ENCODE assay signal across 8 cellular contexts in the genomic region with DNA sequence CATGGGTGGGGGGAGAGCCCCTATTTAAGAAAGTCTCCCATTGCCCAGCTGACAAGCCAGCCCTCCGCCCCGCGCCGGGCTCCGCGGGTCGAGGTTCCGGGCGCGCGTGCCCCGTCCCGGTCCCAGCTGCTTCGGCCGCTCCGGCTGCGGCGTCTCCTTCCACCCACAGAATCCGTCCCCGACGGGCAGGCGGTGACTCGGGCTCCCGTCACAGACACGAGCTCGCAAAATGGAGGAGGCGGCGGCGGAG. TPM values are rescaled to one million over a fixed set of nuclear protein-coding genes. Genes with fewer than 3 reads are reported as not detected.
DNase-seq lines count a peak whose midpoint lies in the region; ATAC-seq, FAIRE-seq and TF ChIP-seq lines count a peak whose summit lies in the region.

No MANE protein-coding gene starts in this region.

- no peak for FAIRE-seq in HTR-8/SVneo (lab: Jason Lieb, UNC)

- POLR2A ChIA-PET in activated B cell treated with CpG ODN at 0.5 μM for 24 hours (lab: Charles Lee) = interaction anchor here (0.6 to 3.0 kb wide), 26 partner anchors 10 to 788 kb away, joined by 3 to 218 read pairs (median 8); no protein-coding TSS in a partner anchor

- peaks cover 51% of the 10 kb centered on the region for H3K4me1 Mint-ChIP-seq in activated B cell treated with CpG ODN at 0.5 μM for 24 hours

- ATAC-seq in GM19043 (IDR thresholded peaks at IDR 0.05; ENCODE audit: low read depth, unreplicated experiment) (peak; percentile 0), HG02938 (IDR thresholded peaks at IDR 0.05; ENCODE audit: unreplicated experiment) (peak; percentile 17), activated B cell treated with CpG ODN at 0.5 μM for 24 hours (ENCODE audit: low read depth) (peak; percentile 13)

- H3K27ac Mint-ChIP-seq in activated B cell treated with CpG ODN at 0.5 μM for 24 hours = peak overlapping the region; percentile 83

- H3K27me3 ChIP-seq in right atrium auricular region (no peaks in the 10 kb centered on the region), skeletal muscle tissue (ENCODE audit: control insufficient read depth in 3 of 3, insufficient read depth in 3 of 3, low read length in 3 of 3) (no peaks in the 10 kb centered on the region)

- H3K36me3 ChIP-seq in right atrium auricular region (no peaks in the 10 kb centered on the region), skeletal muscle tissue (ENCODE audit: control insufficient read depth in 3 of 3, insufficient read depth in 3 of 3, low read length in 3 of 3) (peaks cover 0 to 8% (median 7%) of the 10 kb centered on the region in 3 donors)

- intact Hi-C loops in activated B cell treated with CpG ODN at 0.5 μM for 24 hours (cut with micrococcal nuclease) = loop anchor here (1.0 to 5.0 kb wide), 7 partner anchors 8 to 787 kb away; no protein-coding TSS in a partner anchor

- in situ Hi-C loops in GM13976 (cut with MboI; ENCODE audit: low sequenced_read_pairs, unreplicated experiment) = loop anchor here (10.0 to 25.0 kb wide), 2 partner anchors 422 to 559 kb away; no protein-coding TSS in a partner anchor

- H3K36me3 Mint-ChIP-seq in activated B cell treated with CpG ODN at 0.5 μM for 24 hours (ENCODE audit: low read depth) = peaks cover 37% of the 10 kb centered on the region

- DNase-seq in activated B cell treated with CpG ODN at 0.5 μM for 24 hours (no peak), right atrium auricular region (ENCODE audit: low spot score) (no peak), GM13976 (ENCODE audit: low spot score) (no peak), HTR-8/SVneo (ENCODE audit: insufficient read length, low spot score) (no peak), DMS 273 treated with DMSO at 0.1 percent for 48 hours (lab: John Stamatoyannopoulos, UW) (no peak)

- peak overlapping the region; percentile 90 for H3K4me3 Mint-ChIP-seq in activated B cell treated with CpG ODN at 0.5 μM for 24 hours

- H3K27ac ChIP-seq in right atrium auricular region (peak overlapping the region; percentile 98 to 99), skeletal muscle tissue (ENCODE audit: low read depth, low read length) (peak overlapping the region; percentile 98)

- H3K9me3 ChIP-seq in right atrium auricular region = no peaks in the 10 kb centered on the region
- H3K9me3 ChIP-seq in skeletal muscle tissue (ENCODE audit: control insufficient read depth in 3 of 3, low read length in 3 of 3) = no peaks in the 10 kb centered on the region

- TF ChIP-seq CTCF in activated B cell treated with CpG ODN at 0.5 μM for 24 hours (IDR thresholded peaks at IDR 0.05) (no peak), right atrium auricular region (IDR thresholded peaks at IDR 0.05) (no peak), GM13976 (IDR thresholded peaks at IDR 0.05; ENCODE audit: borderline replicate concordance, control extremely low read depth, extremely low read depth, insufficient read depth, missing control alignments) (no peak)

- H3K9ac ChIP-seq in skeletal muscle tissue (ENCODE audit: low read depth in 1 of 3, low read length in 3 of 3) = peak overlapping the region; percentile 91 to 94 (median 92)

- H3K4me3 ChIP-seq in right atrium auricular region (peak overlapping the region; percentile 78 to 82), skeletal muscle tissue (ENCODE audit: low read length in 3 of 3) (peak overlapping the region; percentile 68 to 81 (median 71))

- H3K9me3 Mint-ChIP-seq in activated B cell treated with CpG ODN at 0.5 μM for 24 hours = no peaks in the 10 kb centered on the region

- H3K4me1 ChIP-seq in right atrium auricular region (peaks cover 0 to 36% of the 10 kb centered on the region in 2 donors), skeletal muscle tissue (ENCODE audit: control insufficient read depth in 3 of 3, insufficient read depth in 3 of 3, low read length in 3 of 3) (peaks cover 5 to 14% (median 11%) of the 10 kb centered on the region in 3 donors)

- CTCF ChIA-PET in activated B cell treated with CpG ODN at 0.5 μM for 24 hours (lab: Charles Lee) = interaction anchor here (0.7 to 2.9 kb wide), 16 partner anchors 10 to 514 kb away, joined by 3 to 29 read pairs (median 3); no protein-coding TSS in a partner anchor

- H3K27me3 Mint-ChIP-seq in activated B cell treated with CpG ODN at 0.5 μM for 24 hours = no peaks in the 10 kb centered on the region

RNA-seq across cellular contexts. Expression of a gene that starts 0.2 kb away (rescaled TPM):
- total RNA-seq in activated B cell treated with CpG ODN at 0.5 μM for 24 hours (105 and 110 TPM in 2 replicates), right atrium auricular region (10 to 100 TPM; 30.3 to 38.9 TPM), skeletal muscle tissue (76.7 TPM)
